ENCODE assay signal across 8 cellular contexts in genomic region chr4:123398803-123399637, GRCh38. TPM values are rescaled to one million over a fixed set of nuclear protein-coding genes. Genes with fewer than 3 reads are reported as not detected.
DNase-seq lines count a peak whose midpoint lies in the region; ATAC-seq, FAIRE-seq and TF ChIP-seq lines count a peak whose summit lies in the region.

No MANE protein-coding gene starts in this region.

- peak overlapping the region; percentile 62 for H2BK5ac ChIP-seq in H1 (ENCODE audit: low read depth, low read length)

- peak overlapping the region; percentile 75; the same call in 1 of the 2 replicates for H3K18ac ChIP-seq in H1 (ENCODE audit: extremely low read depth, low read length)

- DNase-seq in GM12891 (ENCODE audit: insufficient read length, low spot score) (no peak), NCI-H2171 (lab: John Stamatoyannopoulos, UW) (peak; percentile 14), H1 (ENCODE audit: low read depth in 1 of 2, low spot score in 2 of 2) (no peak), cortex of kidney (lab: John Stamatoyannopoulos, UW) (no peak)
- peak in 2 of 3 experiments; percentile 50 to 60 for DNase-seq in activated CD8-positive, alpha-beta memory T cell treated with anti-CD3 and anti-CD28 coated beads for 48 hours (ENCODE audit: low read depth in 2 of 3, low spot score in 2 of 3)
- DNase-seq in stimulated activated naive B cell treated with anti-CD40 and anti-IgM and Interleukin-4, amounts not matched to agents 10 μg/mL and 1 μg/mL and 100 μg/mL, for 72 hours: peak; percentile 82

- H3K4ac ChIP-seq in H1 (replicated peaks; ENCODE audit: insufficient read length, low read depth, low read length): no peak overlapping the region

- peaks cover 2% of the 10 kb centered on the region; the same call in 1 of the 2 replicates for H3K79me1 ChIP-seq in H1 (ENCODE audit: low read depth, low read length)

- H2BK20ac ChIP-seq in H1 (ENCODE audit: low read length): no peak overlapping the region

- TF ChIP-seq POLR2A in GM12891 (IDR thresholded peaks at IDR 0.05; ENCODE audit: low read depth, low read length) (no peak), H1 (IDR thresholded peaks at IDR 0.05; ENCODE audit: control extremely low read depth in 1 of 2, low read depth in 2 of 2, low read length in 2 of 2) (peak in 1 of 2 experiments; percentile 38; a peak in 2 of 3 replicates)

- POLR2A ChIA-PET in H1 (lab: Charles Lee; ENCODE audit: partially characterized antibody): interaction anchor here (0.8 to 2.3 kb wide), 3 partner anchors 10 to 56 kb away, joined by 3 to 26 read pairs (median 4); no protein-coding TSS in a partner anchor

- H3K4me3 ChIP-seq in H1 (ENCODE audit: extremely low read depth in 1 of 4, insufficient read depth in 2 of 4, low read depth in 3 of 4, low read length in 4 of 4): peak overlapping the region; percentile 57 to 81 (median 78)
- peak overlapping the region; percentile 49 for H3K4me3 ChIP-seq in mononuclear cell (ENCODE audit: low read length)

- peak overlapping the region; percentile 66 for H3K27ac ChIP-seq in H1 (ENCODE audit: low read depth, low read length)

- H4K8ac ChIP-seq in H1 (ENCODE audit: extremely low read depth, insufficient read depth, low read length): peak overlapping the region; percentile 89

- H3K27me3 ChIP-seq in H1 (replicated peaks in 1 of 4; ENCODE audit: control insufficient read depth in 3 of 4, extremely low read depth in 1 of 4, insufficient read depth in 3 of 4, low read length in 3 of 4) (no peaks in the 10 kb centered on the region), mononuclear cell (ENCODE audit: insufficient read depth, low read length) (peaks cover 14% of the 10 kb centered on the region)

- peak overlapping the region; percentile 74 to 88 for H3K4me2 ChIP-seq in H1 (ENCODE audit: insufficient read depth in 1 of 2, low read depth in 2 of 2, low read length in 2 of 2)

- CTCF ChIA-PET in H1 (lab: Charles Lee; ENCODE audit: partially characterized antibody): interaction anchor here (0.6 to 2.6 kb wide), 13 partner anchors 9 to 296 kb away, joined by 3 to 11 read pairs (median 3); no protein-coding TSS in a partner anchor

- peak; percentile 41 for ATAC-seq in HG02642 (IDR thresholded peaks at IDR 0.05; ENCODE audit: poor library complexity, unreplicated experiment)
- peak; percentile 71 for ATAC-seq in stimulated activated naive B cell treated with anti-CD40 and anti-IgM and Interleukin-4, amounts not matched to agents 10 μg/mL and 1 μg/mL and 100 μg/mL, for 72 hours (replicated peaks)

- no peak overlapping the region for H2BK120ac ChIP-seq in H1 (replicated peaks; ENCODE audit: low read depth, low read length)

- H3K9me3 ChIP-seq in H1 (ENCODE audit: insufficient read depth in 2 of 2, low read depth in 1 of 2, low read length in 1 of 2) (no peaks in the 10 kb centered on the region), mononuclear cell (ENCODE audit: low read depth, low read length) (no peaks in the 10 kb centered on the region)

- peaks cover 9 to 27% (median 17%) of the 10 kb centered on the region in 4 experiments for H3K36me3 ChIP-seq in H1 (ENCODE audit: control insufficient read depth in 2 of 4, insufficient read depth in 4 of 4, low read length in 3 of 4)

- peak overlapping the region; percentile 79 for H4K5ac ChIP-seq in H1 (ENCODE audit: insufficient read length, low read depth, low read length)

- H4K91ac ChIP-seq in H1 (replicated peaks; ENCODE audit: insufficient read length, low read length): peak overlapping the region; percentile 46

- 1% methylated on average over 40 of the region's 45 CpGs; no CpG with 5 or more reads in 1 of the 2 experiments for WGBS in H1 (ENCODE audit: extremely low coverage in 1 of 2, insufficient coverage in 1 of 2, insufficient read length in 1 of 2, insufficient replicate concordance in 2 of 2, low coverage in 1 of 2, low lambda C conversion rate in 2 of 2, missing lambda C conversion rate in 1 of 2), 2 experiments

- peak in 1 of 3 experiments; percentile 11; a peak in 1 of 4 replicates for TF ChIP-seq CTCF in H1 (IDR thresholded peaks at IDR 0.05; ENCODE audit: control extremely low read depth in 1 of 3, insufficient read depth in 1 of 3, low read depth in 1 of 3, low read length in 3 of 3)

- peak overlapping the region; percentile 97 for H3K27ac Mint-ChIP-seq in stimulated activated naive B cell treated with anti-CD40 and anti-IgM and Interleukin-4, amounts not matched to agents 10 μg/mL and 1 μg/mL and 100 μg/mL, for 72 hours

- no peak overlapping the region for H3K14ac ChIP-seq in H1 (ENCODE audit: insufficient read length)

- no peaks in the 10 kb centered on the region for H3K9me3 Mint-ChIP-seq in stimulated activated naive B cell treated with anti-CD40 and anti-IgM and Interleukin-4, amounts not matched to agents 10 μg/mL and 1 μg/mL and 100 μg/mL, for 72 hours

- no peaks in the 10 kb centered on the region for H3K27me3 Mint-ChIP-seq in stimulated activated naive B cell treated with anti-CD40 and anti-IgM and Interleukin-4, amounts not matched to agents 10 μg/mL and 1 μg/mL and 100 μg/mL, for 72 hours

- no peak overlapping the region for H2BK15ac ChIP-seq in H1 (ENCODE audit: low read length)

- peaks cover 4 to 11% of the 10 kb centered on the region in 2 experiments for H4K20me1 ChIP-seq in H1 (replicated peaks in 1 of 2; ENCODE audit: control insufficient read depth in 1 of 2, insufficient read depth in 2 of 2, low read length in 2 of 2)

- TF ChIP-seq EP300 in H1 (IDR thresholded peaks at IDR 0.05; ENCODE audit: borderline replicate concordance in 1 of 2, low read depth in 2 of 2, low read length in 2 of 2): no peak

- no peak overlapping the region for H2AFZ ChIP-seq in H1 (ENCODE audit: low read length)

- peak; percentile 51 for FAIRE-seq in GM12891 (lab: Jason Lieb, UNC)
- no peak for FAIRE-seq in H1 (lab: Jason Lieb, UNC)

- H3K9ac ChIP-seq in H1 (replicated peaks in 1 of 4; ENCODE audit: extremely low read depth in 1 of 4, low read depth in 3 of 4, low read length in 3 of 4): peak overlapping the region; percentile 65 to 85 (median 75)

- TF ChIP-seq RAD21 in H1 (IDR thresholded peaks at IDR 0.05 in 1 of 2, conservative IDR thresholded peaks at IDR 0.05 in 1 of 2; ENCODE audit: low read depth in 2 of 2, low read length in 2 of 2): peak; percentile 31 to 42; a peak in 3 of 4 replicates

- H3K23me2 ChIP-seq in H1 (ENCODE audit: low read depth, low read length): peaks cover 8% of the 10 kb centered on the region

- H3K79me2 ChIP-seq in H1 (ENCODE audit: control insufficient read depth in 1 of 2, insufficient read depth in 2 of 2, low read length in 2 of 2): peaks cover 20 to 65% of the 10 kb centered on the region in 2 experiments

- peak overlapping the region; percentile 4; the same call in 1 of the 2 replicates for H2BK12ac ChIP-seq in H1 (ENCODE audit: low read depth, low read length)

- H3K4me1 Mint-ChIP-seq in stimulated activated naive B cell treated with anti-CD40 and anti-IgM and Interleukin-4, amounts not matched to agents 10 μg/mL and 1 μg/mL and 100 μg/mL, for 72 hours: peaks cover 20 to 39% of the 10 kb centered on the region in 2 donors

- H3K4me1 ChIP-seq in H1 (replicated peaks in 1 of 4; ENCODE audit: control insufficient read depth in 3 of 4, insufficient read depth in 4 of 4, low read length in 3 of 4): peaks cover 0 to 9% (median 2%) of the 10 kb centered on the region in 4 experiments; a peak in 5 of 7 replicates
- H3K4me1 ChIP-seq in mononuclear cell (ENCODE audit: insufficient read depth, low read length): peaks cover 35% of the 10 kb centered on the region

- H3K36me3 Mint-ChIP-seq in stimulated activated naive B cell treated with anti-CD40 and anti-IgM and Interleukin-4, amounts not matched to agents 10 μg/mL and 1 μg/mL and 100 μg/mL, for 72 hours: peaks cover 21 to 33% of the 10 kb centered on the region in 2 donors

- peak overlapping the region; percentile 62 for H3K56ac ChIP-seq in H1 (replicated peaks; ENCODE audit: insufficient read length, low read depth, low read length)

- no peak overlapping the region for H3K23ac ChIP-seq in H1 (ENCODE audit: insufficient read length)

- H2AK5ac ChIP-seq in H1 (ENCODE audit: low read depth, low read length): no peak overlapping the region

- H3K4me3 Mint-ChIP-seq in stimulated activated naive B cell treated with anti-CD40 and anti-IgM and Interleukin-4, amounts not matched to agents 10 μg/mL and 1 μg/mL and 100 μg/mL, for 72 hours: peak overlapping the region; percentile 93 to 96

TF ChIP-seq in GM12891, 5 proteins besides CTCF, POLR2A, EP300 and RAD21:
- TF ChIP-seq TAF1 (IDR thresholded peaks at IDR 0.05; ENCODE audit: low read depth, low read length): no peak
- TF ChIP-seq POLR2AphosphoS5 (IDR thresholded peaks at IDR 0.05; ENCODE audit: low read depth, low read length): no peak
- TF ChIP-seq SPI1 (IDR thresholded peaks at IDR 0.05; ENCODE audit: low read depth, low read length): no peak
- no peak for TF ChIP-seq PAX5 (IDR thresholded peaks at IDR 0.05; ENCODE audit: insufficient read depth, low read length, severe bottlenecking)
- TF ChIP-seq POU2F2 (IDR thresholded peaks at IDR 0.05; ENCODE audit: low read depth, low read length): no peak
TF ChIP-seq in GM12891: peak in this region for 0.

TF ChIP-seq in H1, 55 proteins besides CTCF, POLR2A, EP300 and RAD21 (continues in another document):
- no peak for TF ChIP-seq TCF12 (IDR thresholded peaks at IDR 0.05; ENCODE audit: low read depth, low read length)
- TF ChIP-seq SP2 (IDR thresholded peaks at IDR 0.05; ENCODE audit: low read length): no peak
- TF ChIP-seq SAP30 (IDR thresholded peaks at IDR 0.05; ENCODE audit: insufficient read depth, insufficient replicate concordance, low read length): peak; percentile 31
- peak; percentile 30 for TF ChIP-seq KDM4A (IDR thresholded peaks at IDR 0.05; ENCODE audit: low read depth, low read length, severe bottlenecking)
- TF ChIP-seq TEAD4 (IDR thresholded peaks at IDR 0.05; ENCODE audit: low read depth, low read length): 0 out of 2 replicates have a peak, but pooled peaks have one; percentile 37
- peak; percentile 45; the same call in 1 of the 2 replicates for TF ChIP-seq TAF1 (IDR thresholded peaks at IDR 0.05; ENCODE audit: low read depth, low read length)
- TF ChIP-seq TBP (IDR thresholded peaks at IDR 0.05; ENCODE audit: low read depth, low read length): peak; percentile 14; the same call in 1 of the 2 replicates
- no peak for TF ChIP-seq SP1 (IDR thresholded peaks at IDR 0.05; ENCODE audit: low read depth, low read length)

RNA-seq across cellular contexts. Expression of gene SPRY1, which starts 2.4 kb away (rescaled TPM):
- polyA plus RNA-seq in GM12891 (2012; ENCODE audit: low read depth, missing spikeins): 0.28 TPM
- 54.7 and 56.2 TPM in 2 replicates for total RNA-seq in H1 (2021; fragmentation: NEBNext Ultra II Directional; extraction: Animal tissue kit (Norgen Biotek cat#: 25700))
- 11.7 and 13.2 TPM in 2 replicates for polyA plus RNA-seq in H1 (2011; rRNA removed)
- polyA plus RNA-seq in H1 (2011; cell fraction: cytosol; rRNA removed): 13.3 TPM
- polyA plus RNA-seq in H1 (2011; cell fraction: nucleus; rRNA removed): 16.4 TPM
- polyA plus RNA-seq in H1 (2012, experiment 1 of 2): 19.6 to 24.8 TPM (median 21.7 TPM) in 4 replicates
- 17.7 TPM for polyA plus RNA-seq in H1 (2012, experiment 2 of 2)
- 33.5 TPM for polyA plus RNA-seq in H1 (2013, experiment 1 of 2)
- 33.8 TPM for polyA plus RNA-seq in H1 (2013, experiment 2 of 2)
- polyA minus RNA-seq in H1 (2011; rRNA and poly(A)+ RNA removed): 15.2 and 17.4 TPM in 2 replicates
- polyA minus RNA-seq in H1 (2011; cell fraction: cytosol; rRNA and poly(A)+ RNA removed): 18.7 TPM
- 32.7 TPM for polyA minus RNA-seq in H1 (2011; cell fraction: nucleus; rRNA and poly(A)+ RNA removed)
- total RNA-seq in mononuclear cell: 14.1 TPM

Comparison
In these comparisons a context has a peak if more than half of its experiments do, and no peak if none do; other contexts are left out.
1. DNase-seq: peak in NCI-H2171 (single experiment), activated CD8-positive, alpha-beta memory T cell treated with anti-CD3 and anti-CD28 coated beads for 48 hours (2 of 3) and stimulated activated naive B cell treated with anti-CD40 and anti-IgM and Interleukin-4, amounts not matched to agents 10 μg/mL and 1 μg/mL and 100 μg/mL, for 72 hours (single experiment); none in GM12891 (single experiment), H1 (0 of 2) and cortex of kidney (single experiment).